Comparison of ENCODE assay signal across 21 cellular contexts in genomic region chr2:60719331-60719730, GRCh38.
"Had no signal": no experiment of that assay in that cellular context is flagged by ENCODE, and none has a peak within 500 bp of the region (broad histone marks: within the 10 kb centered on the region; RNA-seq: fewer than 3 reads in every experiment).

No MANE protein-coding gene starts in this region.

- ATAC-seq: activated T-cell treated with anti-CD3 and anti-CD28 coated beads, Interleukin-2, amount 50 U/mL, for 72 hours; heart right ventricle; mucosa of descending colon; sciatic nerve; stimulated activated effector memory CD8-positive, alpha-beta T cell treated with anti-CD3 and anti-CD28 coated beads, Interleukin-12 subunit alpha, Interleukin-12 subunit beta, amount 100 ng/mL, for 72 hours; T-cell had no signal

- H3K4me3 ChIP-seq: dorsolateral prefrontal cortex, heart right ventricle, left ventricle myocardium inferior, mucosa of descending colon, ovary, testis had no signal

- H3K27me3 ChIP-seq: ovary, testis had no signal

- H3K36me3 Mint-ChIP-seq: naive B cell; stimulated activated effector memory CD8-positive, alpha-beta T cell treated with anti-CD3 and anti-CD28 coated beads, Interleukin-12 subunit alpha, Interleukin-12 subunit beta, amount 100 ng/mL, for 72 hours; T-cell; type B pancreatic cell had no signal

- H3K4me1 ChIP-seq: heart right ventricle, left ventricle myocardium inferior, testis had no signal

- H3K4me3 Mint-ChIP-seq: activated CD4-positive, alpha-beta T cell treated with anti-CD3 and anti-CD28 coated beads, Interleukin-2, amount 10 ng/mL, durations not matched to agents 24 days and 14 days; activated T-cell treated with anti-CD3 and anti-CD28 coated beads, Interleukin-2, amount 50 U/mL, for 72 hours; naive B cell; stimulated activated effector memory CD8-positive, alpha-beta T cell treated with anti-CD3 and anti-CD28 coated beads, Interleukin-12 subunit alpha, Interleukin-12 subunit beta, amount 100 ng/mL, for 72 hours; T-cell; type B pancreatic cell had no signal

- H3K27me3 Mint-ChIP-seq: activated CD4-positive, alpha-beta T cell treated with anti-CD3 and anti-CD28 coated beads, Interleukin-2, amount 10 ng/mL, durations not matched to agents 24 days and 14 days; naive B cell; T-cell; type B pancreatic cell had no signal

- H3K9me3 ChIP-seq: mucosa of descending colon, ovary, testis had no signal

- H3K27ac ChIP-seq: dorsolateral prefrontal cortex, left ventricle myocardium inferior, ovary, testis had no signal

- H3K36me3 ChIP-seq: heart right ventricle, left ventricle myocardium inferior, ovary had no signal

- H3K27ac Mint-ChIP-seq: activated CD4-positive, alpha-beta T cell treated with anti-CD3 and anti-CD28 coated beads, Interleukin-2, amount 10 ng/mL, durations not matched to agents 24 days and 14 days; activated T-cell treated with anti-CD3 and anti-CD28 coated beads, Interleukin-2, amount 50 U/mL, for 72 hours; naive B cell; stimulated activated effector memory CD8-positive, alpha-beta T cell treated with anti-CD3 and anti-CD28 coated beads, Interleukin-12 subunit alpha, Interleukin-12 subunit beta, amount 100 ng/mL, for 72 hours; T-cell; type B pancreatic cell had no signal

- DNase-seq: activated CD4-positive, alpha-beta T cell treated with anti-CD3 and anti-CD28 coated beads, Interleukin-2, amount 10 ng/mL, durations not matched to agents 24 days and 14 days; activated CD4-positive, CD25-positive, alpha-beta regulatory T cell; activated CD8-positive, alpha-beta memory T cell treated with anti-CD3 and anti-CD28 coated beads for 24 hours; activated CD8-positive, alpha-beta memory T cell treated with anti-CD3 and anti-CD28 coated beads, Interleukin-2, amount 50 U/mL, for 48 hours; activated gamma-delta T cell; activated T-cell treated with anti-CD3 and anti-CD28 coated beads, Interleukin-2, amount 50 U/mL, for 72 hours; amniotic stem cell; dorsolateral prefrontal cortex; heart right ventricle; kidney glomerular epithelial cell; left ventricle myocardium inferior; mucosa of descending colon; naive B cell; ovary; stimulated activated CD4-positive, alpha-beta T cell treated with anti-CD3 and anti-CD28 coated beads, Interleukin-4, amount 100 ng/mL, for 24 hours; T-cell; testis had no signal

- H3K4me1 Mint-ChIP-seq: naive B cell; stimulated activated effector memory CD8-positive, alpha-beta T cell treated with anti-CD3 and anti-CD28 coated beads, Interleukin-12 subunit alpha, Interleukin-12 subunit beta, amount 100 ng/mL, for 72 hours; T-cell had no signal

- H3K9me3 Mint-ChIP-seq: activated CD4-positive, alpha-beta T cell treated with anti-CD3 and anti-CD28 coated beads, Interleukin-2, amount 10 ng/mL, durations not matched to agents 24 days and 14 days; activated naive CD4-positive, alpha-beta T cell treated with anti-CD3 and anti-CD28 coated beads, Interleukin-2, amount 50 U/mL, for 72 hours; stimulated activated effector memory CD8-positive, alpha-beta T cell treated with anti-CD3 and anti-CD28 coated beads, Interleukin-12 subunit alpha, Interleukin-12 subunit beta, amount 100 ng/mL, for 72 hours; T-cell; type B pancreatic cell had no signal
